ENCODE assay signal across 29 cellular contexts in genomic region chr4:170538821-170539473, GRCh38.
"Had no signal": no experiment of that assay in that cellular context is flagged by ENCODE, and none has a peak within 500 bp of the region (broad histone marks: within the 10 kb centered on the region; RNA-seq: fewer than 3 reads in every experiment).

No MANE protein-coding gene starts in this region.

- FAIRE-seq: small intestine had no signal

- ATAC-seq: naive thymus-derived CD8-positive, alpha-beta T cell; natural killer cell treated with Interleukin-12 subunit alpha and Interleukin-12 subunit beta and Interleukin-15 and Interleukin-18, amount 100 ng/mL, for 72 hours; psoas muscle; right cardiac atrium; right lobe of liver; stimulated activated effector memory CD8-positive, alpha-beta T cell treated with anti-CD3 and anti-CD28 coated beads, Interleukin-12 subunit alpha, Interleukin-12 subunit beta, amount 100 ng/mL, for 72 hours; stimulated activated naive B cell treated with anti-CD40 and anti-IgM and Interleukin-4, amounts not matched to agents 10 μg/mL and 1 μg/mL and 100 μg/mL, for 72 hours had no signal

- H3K36me3 ChIP-seq: neutrophil, right lobe of liver, sigmoid colon, stomach, thoracic aorta, thyroid gland, tibial nerve, upper lobe of left lung, uterus had no signal

- H3K4me1 ChIP-seq: parathyroid adenoma, psoas muscle, right lobe of liver, sigmoid colon, stomach, thyroid gland, tibial nerve, upper lobe of left lung, uterus had no signal

- H3K4me3 Mint-ChIP-seq: naive thymus-derived CD8-positive, alpha-beta T cell; natural killer cell treated with Interleukin-12 subunit alpha and Interleukin-12 subunit beta and Interleukin-15 and Interleukin-18, amount 100 ng/mL, for 72 hours; nephron progenitor cell; neural crest cell; stimulated activated effector memory CD8-positive, alpha-beta T cell treated with anti-CD3 and anti-CD28 coated beads, Interleukin-12 subunit alpha, Interleukin-12 subunit beta, amount 100 ng/mL, for 72 hours; stimulated activated naive B cell treated with anti-CD40 and anti-IgM and Interleukin-4, amounts not matched to agents 10 μg/mL and 1 μg/mL and 100 μg/mL, for 72 hours; stimulated activated naive CD8-positive, alpha-beta T cell treated with anti-CD3 and anti-CD28 coated beads, Interleukin-15, Interleukin-2, amounts not matched to agents 100 ng/mL and 50 ng/mL, for 24 hours had no signal

- H3K4me3 ChIP-seq: psoas muscle, right lobe of liver, sigmoid colon, stomach, thoracic aorta, thyroid gland, tibial nerve, upper lobe of left lung, uterus had no signal

- H3K9me3 ChIP-seq: neutrophil, right lobe of liver, sigmoid colon, thoracic aorta, thyroid gland, upper lobe of left lung, uterus had no signal

- H3K27ac Mint-ChIP-seq: naive thymus-derived CD8-positive, alpha-beta T cell; natural killer cell treated with Interleukin-12 subunit alpha and Interleukin-12 subunit beta and Interleukin-15 and Interleukin-18, amount 100 ng/mL, for 72 hours; nephron progenitor cell; progenitor cell of endocrine pancreas; stimulated activated effector memory CD8-positive, alpha-beta T cell treated with anti-CD3 and anti-CD28 coated beads, Interleukin-12 subunit alpha, Interleukin-12 subunit beta, amount 100 ng/mL, for 72 hours; stimulated activated naive B cell treated with anti-CD40 and anti-IgM and Interleukin-4, amounts not matched to agents 10 μg/mL and 1 μg/mL and 100 μg/mL, for 72 hours; stimulated activated naive CD8-positive, alpha-beta T cell treated with anti-CD3 and anti-CD28 coated beads, Interleukin-15, Interleukin-2, amounts not matched to agents 100 ng/mL and 50 ng/mL, for 24 hours had no signal

- H2AFZ ChIP-seq: parathyroid adenoma had no signal

- H3K9me3 Mint-ChIP-seq: nephron progenitor cell had no signal

- H3K4me1 Mint-ChIP-seq: naive thymus-derived CD8-positive, alpha-beta T cell; nephron progenitor cell; neural crest cell; stimulated activated effector memory CD8-positive, alpha-beta T cell treated with anti-CD3 and anti-CD28 coated beads, Interleukin-12 subunit alpha, Interleukin-12 subunit beta, amount 100 ng/mL, for 72 hours; stimulated activated naive B cell treated with anti-CD40 and anti-IgM and Interleukin-4, amounts not matched to agents 10 μg/mL and 1 μg/mL and 100 μg/mL, for 72 hours had no signal

- H3K27ac ChIP-seq: neutrophil, parathyroid adenoma, psoas muscle, right lobe of liver, sigmoid colon, stomach, thoracic aorta, thyroid gland, tibial nerve, upper lobe of left lung, uterus had no signal

- H3K36me3 Mint-ChIP-seq: naive thymus-derived CD8-positive, alpha-beta T cell; stimulated activated effector memory CD8-positive, alpha-beta T cell treated with anti-CD3 and anti-CD28 coated beads, Interleukin-12 subunit alpha, Interleukin-12 subunit beta, amount 100 ng/mL, for 72 hours; stimulated activated naive B cell treated with anti-CD40 and anti-IgM and Interleukin-4, amounts not matched to agents 10 μg/mL and 1 μg/mL and 100 μg/mL, for 72 hours had no signal

- H3K79me2 ChIP-seq: parathyroid adenoma had no signal

- H3K27me3 Mint-ChIP-seq: naive thymus-derived CD8-positive, alpha-beta T cell; natural killer cell treated with Interleukin-12 subunit alpha and Interleukin-12 subunit beta and Interleukin-15 and Interleukin-18, amount 100 ng/mL, for 72 hours; progenitor cell of endocrine pancreas; stimulated activated naive B cell treated with anti-CD40 and anti-IgM and Interleukin-4, amounts not matched to agents 10 μg/mL and 1 μg/mL and 100 μg/mL, for 72 hours; stimulated activated naive CD8-positive, alpha-beta T cell treated with anti-CD3 and anti-CD28 coated beads, Interleukin-15, Interleukin-2, amounts not matched to agents 100 ng/mL and 50 ng/mL, for 24 hours had no signal

- H3K27me3 ChIP-seq: neutrophil, right lobe of liver, sigmoid colon, stomach, thyroid gland, tibial nerve, upper lobe of left lung, uterus had no signal

- DNase-seq: naive thymus-derived CD8-positive, alpha-beta T cell; nephron progenitor cell; nucleus accumbens; posterior cingulate gyrus; psoas muscle; right cardiac atrium; right lobe of liver; sigmoid colon; small intestine; stimulated activated CD4-positive, alpha-beta T cell treated with anti-CD3 and anti-CD28 coated beads, Interleukin-15, amount 100 ng/mL, for 24 hours; stimulated activated CD4-positive, alpha-beta T cell treated with anti-CD3 and anti-CD28 coated beads, Interleukin-2, amount 100 ng/mL, for 24 hours; stimulated activated CD4-positive, alpha-beta T cell treated with anti-CD3 and anti-CD28 coated beads, Interleukin-2, amount 100 ng/mL, for 48 hours; stimulated activated CD4-positive, alpha-beta T cell treated with anti-CD3 and anti-CD28 coated beads, Interleukin-4, amount 100 ng/mL, for 24 hours; stimulated activated naive B cell treated with anti-CD40 and anti-IgM and Interleukin-4, amounts not matched to agents 10 μg/mL and 1 μg/mL and 100 μg/mL, for 72 hours; stimulated activated naive CD4-positive, alpha-beta T cell treated with Interleukin-2 at 50 U/mL for 16 hours; stomach; thyroid gland; trophoblast cell; upper lobe of left lung; uterus had no signal
